ENCODE assay signal across 8 cellular contexts in genomic region chr9:128921881-128922763, GRCh38. TPM values are rescaled to one million over a fixed set of nuclear protein-coding genes. Genes with fewer than 3 reads are reported as not detected.
DNase-seq lines count a peak whose midpoint lies in the region; ATAC-seq, FAIRE-seq and TF ChIP-seq lines count a peak whose summit lies in the region.

No MANE protein-coding gene starts in this region.

- ATAC-seq in activated T-cell treated with anti-CD3 and anti-CD28 coated beads, Interleukin-2, amount 50 U/mL, for 4 hours, result peak; percentile 61 to 77
- ATAC-seq in upper lobe of left lung (ENCODE audit: low FRiP score in 2 of 2), result peak; percentile 83 to 88
- no peak for ATAC-seq in GM21515 (IDR thresholded peaks at IDR 0.05; ENCODE audit: unreplicated experiment)

- H3K27me3 ChIP-seq in mesenchymal stem cell (ENCODE audit: control insufficient read depth in 1 of 2, insufficient read depth in 1 of 2, low read length in 2 of 2) (no peaks in the 10 kb centered on the region), upper lobe of left lung (no peaks in the 10 kb centered on the region)

- peak overlapping the region; percentile 81 for H4K91ac ChIP-seq in mesenchymal stem cell (ENCODE audit: low read length)

- no peak overlapping the region for H3K14ac ChIP-seq in mesenchymal stem cell (ENCODE audit: low read length in 2 of 2)

- peak overlapping the region; percentile 20 for H2AFZ ChIP-seq in mesenchymal stem cell (ENCODE audit: low read depth, low read length)

- H3K4me1 Mint-ChIP-seq in activated T-cell treated with anti-CD3 and anti-CD28 coated beads, Interleukin-2, amount 50 U/mL, for 4 hours (ENCODE audit: low read depth), result no peaks in the 10 kb centered on the region

- peak overlapping the region; percentile 73 for H3K27ac ChIP-seq in mesenchymal stem cell (ENCODE audit: low read length, poor library complexity, severe bottlenecking)
- peak overlapping the region; percentile 84 to 97 (median 90) for H3K27ac ChIP-seq in upper lobe of left lung

- TF ChIP-seq POLR2A in upper lobe of left lung (IDR thresholded peaks at IDR 0.05), result peak in 2 of 4 donors; percentile 17 to 49
- no peak for TF ChIP-seq POLR2A in GM12892 (IDR thresholded peaks at IDR 0.05; ENCODE audit: low read depth, low read length)

- H3K36me3 Mint-ChIP-seq in activated T-cell treated with anti-CD3 and anti-CD28 coated beads, Interleukin-2, amount 50 U/mL, for 4 hours (ENCODE audit: insufficient read depth), result peaks cover 6% of the 10 kb centered on the region

- WGBS in mesenchymal stem cell, result 4% methylated on average over 25 of the region's 32 CpGs
- WGBS in upper lobe of left lung, 2 donors, result 16 to 17% methylated on average over 22 to 25 of the region's 32 CpGs

- TF ChIP-seq CTCF in upper lobe of left lung (IDR thresholded peaks at IDR 0.05), result peak in 1 of 6 experiments; percentile 29

- peak overlapping the region; percentile 61 to 80 for H3K4ac ChIP-seq in mesenchymal stem cell (ENCODE audit: low read depth in 1 of 2, low read length in 2 of 2)

- peak overlapping the region; percentile 69 to 78 for H3K18ac ChIP-seq in mesenchymal stem cell (ENCODE audit: low read depth in 1 of 2, low read length in 2 of 2)

- H3K79me1 ChIP-seq in mesenchymal stem cell (replicated peaks; ENCODE audit: low read length, poor library complexity, severe bottlenecking), result peaks cover 23% of the 10 kb centered on the region

- H3K4me1 ChIP-seq in mesenchymal stem cell (ENCODE audit: control insufficient read depth, insufficient read depth, low read depth, low read length) (peaks cover 20% of the 10 kb centered on the region), upper lobe of left lung (peaks cover 35 to 54% (median 48%) of the 10 kb centered on the region in 4 donors)

- DNase-seq in activated T-cell treated with anti-CD3 and anti-CD28 coated beads, Interleukin-2, amount 50 U/mL, for 4 hours, result no peak
- DNase-seq in activated T-cell treated with anti-CD3 and anti-CD28 coated beads, Interleukin-2, amount 50 U/mL, for 48 hours, result no peak
- DNase-seq in effector CD8-positive, alpha-beta T cell (lab: John Stamatoyannopoulos, UW), result peak; percentile 24
- DNase-seq in mesenchymal stem cell (peak; percentile 78), upper lobe of left lung (peak; percentile 61 to 91), GM12892 (ENCODE audit: insufficient read length) (no peak)
- DNase-seq in stimulated activated CD4-positive, alpha-beta T cell treated with anti-CD3 and anti-CD28 coated beads, Interleukin-2, amount 100 ng/mL, for 24 hours, result no peak

- no peak overlapping the region for H3K4me3 Mint-ChIP-seq in activated T-cell treated with anti-CD3 and anti-CD28 coated beads, Interleukin-2, amount 50 U/mL, for 4 hours

- peak overlapping the region in 1 of 2 experiments; percentile 35 for H2BK12ac ChIP-seq in mesenchymal stem cell (ENCODE audit: low read length in 2 of 2)

- no peaks in the 10 kb centered on the region for H3K27me3 Mint-ChIP-seq in activated T-cell treated with anti-CD3 and anti-CD28 coated beads, Interleukin-2, amount 50 U/mL, for 4 hours (ENCODE audit: low read depth)

- peak overlapping the region; percentile 88 for H3K9ac ChIP-seq in mesenchymal stem cell (ENCODE audit: low read length)

- H4K8ac ChIP-seq in mesenchymal stem cell (ENCODE audit: low read length), result peak overlapping the region; percentile 71

- TF ChIP-seq EP300 in upper lobe of left lung (IDR thresholded peaks at IDR 0.05), result no peak

- H3K4me3 ChIP-seq in mesenchymal stem cell (ENCODE audit: insufficient read depth in 1 of 2, low read depth in 1 of 2, low read length in 2 of 2) (peak overlapping the region; percentile 59 to 78), upper lobe of left lung (peak overlapping the region; percentile 13 to 65 (median 54))

- H3K23ac ChIP-seq in mesenchymal stem cell (ENCODE audit: low read length in 2 of 2), result no peak overlapping the region

- H3K4me2 ChIP-seq in mesenchymal stem cell (ENCODE audit: low read length, poor library complexity, severe bottlenecking), result peak overlapping the region; percentile 64

- no peak overlapping the region for H2AK5ac ChIP-seq in mesenchymal stem cell (ENCODE audit: low read length, severe bottlenecking)

- no peaks in the 10 kb centered on the region for H3K9me3 Mint-ChIP-seq in activated T-cell treated with anti-CD3 and anti-CD28 coated beads, Interleukin-2, amount 50 U/mL, for 4 hours

- peaks cover 9 to 30% of the 10 kb centered on the region in 2 experiments for H3K36me3 ChIP-seq in mesenchymal stem cell (ENCODE audit: control insufficient read depth in 1 of 2, insufficient read depth in 2 of 2, low read depth in 1 of 2, low read length in 2 of 2)
- peaks cover 0 to 12% (median 5%) of the 10 kb centered on the region in 4 donors for H3K36me3 ChIP-seq in upper lobe of left lung

- no peak for FAIRE-seq in GM12892 (lab: Jason Lieb, UNC)

- H2BK5ac ChIP-seq in mesenchymal stem cell (ENCODE audit: low read depth, low read length, poor library complexity, severe bottlenecking), result no peak overlapping the region

- H2BK15ac ChIP-seq in mesenchymal stem cell (ENCODE audit: low read depth, poor library complexity, severe bottlenecking), result peak overlapping the region; percentile 49

- peak overlapping the region; percentile 99 for H2BK120ac ChIP-seq in mesenchymal stem cell (ENCODE audit: low read depth, low read length)

- H3K9me3 ChIP-seq in mesenchymal stem cell (ENCODE audit: control insufficient read depth, low read length), result no peaks in the 10 kb centered on the region
- H3K9me3 ChIP-seq in upper lobe of left lung, result no peaks in the 10 kb centered on the region

RNA-seq across cellular contexts. Expression of gene PHYHD1, which starts 1.3 kb away (rescaled TPM):
- under 1 TPM in 1 of 3 donors, not detected in 2; 0.20 TPM for total RNA-seq in activated T-cell treated with anti-CD3 and anti-CD28 coated beads, Interleukin-2, amount 50 U/mL, for 4 hours
- 24.3 TPM for polyA plus RNA-seq in mesenchymal stem cell (2013, experiment 1 of 2)
- 25.0 TPM for polyA plus RNA-seq in mesenchymal stem cell (2013, experiment 2 of 2)
- total RNA-seq in upper lobe of left lung, result 100 to 1,000 TPM in 1 of 6 donors, 10 to 100 TPM in 5; 27.6 to 286 (median 57.7) TPM
- 1.1 TPM for polyA plus RNA-seq in GM12892 (2012; ENCODE audit: missing spikeins)

RNA-seq across cellular contexts. Expression of gene DOLK, which starts 25.3 kb away (rescaled TPM):
- total RNA-seq in activated T-cell treated with anti-CD3 and anti-CD28 coated beads, Interleukin-2, amount 50 U/mL, for 4 hours, result 10 to 100 TPM; 14.4 to 15.8 (median 15.2) TPM
- polyA plus RNA-seq in mesenchymal stem cell (2013, experiment 1 of 2), result 31.1 TPM
- 31.0 TPM for polyA plus RNA-seq in mesenchymal stem cell (2013, experiment 2 of 2)
- total RNA-seq in upper lobe of left lung, result 10 to 100 TPM in 5 of 6 donors, 1 to 10 TPM in 1; 5.7 to 24.5 (median 12.3) TPM
- polyA plus RNA-seq in GM12892 (2012; ENCODE audit: missing spikeins), result 5.0 TPM

RNA-seq across cellular contexts. Expression of gene NUP188, which starts 25.4 kb away (rescaled TPM):
- total RNA-seq in activated T-cell treated with anti-CD3 and anti-CD28 coated beads, Interleukin-2, amount 50 U/mL, for 4 hours, result 100 to 1,000 TPM; 166 to 183 (median 167) TPM
- polyA plus RNA-seq in mesenchymal stem cell (2013, experiment 1 of 2), result 14.9 TPM
- polyA plus RNA-seq in mesenchymal stem cell (2013, experiment 2 of 2), result 14.6 TPM
- total RNA-seq in upper lobe of left lung, result 100 to 1,000 TPM in 1 of 6 donors, 10 to 100 TPM in 5; 30.4 to 225 (median 50.1) TPM
- polyA plus RNA-seq in GM12892 (2012; ENCODE audit: missing spikeins), result 44.5 TPM

RNA-seq across cellular contexts. Expression of gene LRRC8A, which starts 40.2 kb away (rescaled TPM):
- 10 to 100 TPM; 22.6 to 24.0 (median 23.6) TPM for total RNA-seq in activated T-cell treated with anti-CD3 and anti-CD28 coated beads, Interleukin-2, amount 50 U/mL, for 4 hours
- 45.4 TPM for polyA plus RNA-seq in mesenchymal stem cell (2013, experiment 1 of 2)
- 46.0 TPM for polyA plus RNA-seq in mesenchymal stem cell (2013, experiment 2 of 2)
- total RNA-seq in upper lobe of left lung, result 100 to 1,000 TPM in 2 of 6 donors, 10 to 100 TPM in 4; 49.0 to 132 (median 67.0) TPM
- polyA plus RNA-seq in GM12892 (2012; ENCODE audit: missing spikeins), result 3.0 TPM

RNA-seq across cellular contexts. Expression of gene KYAT1, which starts 40.4 kb away (rescaled TPM):
- total RNA-seq in activated T-cell treated with anti-CD3 and anti-CD28 coated beads, Interleukin-2, amount 50 U/mL, for 4 hours, result 1 to 10 TPM; 4.7 to 5.6 (median 4.8) TPM
- polyA plus RNA-seq in mesenchymal stem cell (2013, experiment 1 of 2), result 5.2 TPM
- polyA plus RNA-seq in mesenchymal stem cell (2013, experiment 2 of 2), result 5.6 TPM
- total RNA-seq in upper lobe of left lung, result 10 to 100 TPM in 1 of 6 donors, 1 to 10 TPM in 5; 3.9 to 10.5 (median 5.4) TPM
- 9.7 TPM for polyA plus RNA-seq in GM12892 (2012; ENCODE audit: missing spikeins)

Comparison
In these comparisons a context has a peak if more than half of its experiments do, and no peak if none do; other contexts are left out.
1. DNase-seq: peak in effector CD8-positive, alpha-beta T cell (single experiment), mesenchymal stem cell (single experiment) and upper lobe of left lung (2 of 2); none in activated T-cell treated with anti-CD3 and anti-CD28 coated beads, Interleukin-2, amount 50 U/mL, for 4 hours (single experiment), activated T-cell treated with anti-CD3 and anti-CD28 coated beads, Interleukin-2, amount 50 U/mL, for 48 hours (0 of 2), GM12892 (single experiment) and stimulated activated CD4-positive, alpha-beta T cell treated with anti-CD3 and anti-CD28 coated beads, Interleukin-2, amount 100 ng/mL, for 24 hours (0 of 2).
2. RNA of gene PHYHD1, which starts 1.3 kb away (total RNA-seq): 27.6 to 286 TPM in upper lobe of left lung; 0.20 TPM in activated T-cell treated with anti-CD3 and anti-CD28 coated beads, Interleukin-2, amount 50 U/mL, for 4 hours; every median in the first group is over 10 times any median in the second.